In genomic region chr19:12994701-12995595, GRCh38 we compare ENCODE assay signal across 8 cellular contexts. TPM values are rescaled to one million over a fixed set of nuclear protein-coding genes. Genes with fewer than 3 reads are reported as not detected.
DNase-seq lines count a peak whose midpoint lies in the region; ATAC-seq and TF ChIP-seq lines count a peak whose summit lies in the region.

Gene NFIX (plus strand): TSS chr19:12995475. CDS start chr19:12995838, 363 bp downstream.

- no peak within 1 kb of the TSS for H3K27ac ChIP-seq in trophoblast cell (ENCODE audit: low read depth, low read length)

- H3K27me3 ChIP-seq in trophoblast cell (ENCODE audit: insufficient read depth, low read length): peaks cover 50% of the 10 kb centered on the region

- H4K8ac ChIP-seq in trophoblast cell (ENCODE audit: low read depth, low read length): no peak within 1 kb of the TSS

- peak within 1 kb of the TSS; percentile 63 for H3K4me2 ChIP-seq in trophoblast cell (ENCODE audit: low read length)

- peak; percentile 54 for ATAC-seq in SK-N-SH treated with all-trans-retinoic acid at 6 μM for 48 hours
- peak; percentile 21 for ATAC-seq in activated naive CD8-positive, alpha-beta T cell treated with anti-CD3 and anti-CD28 coated beads, Interleukin-2, amount 50 U/mL, for 24 hours

- no peaks in the 10 kb centered on the region for H3K36me3 Mint-ChIP-seq in activated naive CD8-positive, alpha-beta T cell treated with anti-CD3 and anti-CD28 coated beads, Interleukin-2, amount 50 U/mL, for 24 hours (ENCODE audit: low read depth)

- no peak within 1 kb of the TSS for H3K4ac ChIP-seq in trophoblast cell (ENCODE audit: low read depth, low read length)

- no peaks in the 10 kb centered on the region for H3K79me2 ChIP-seq in trophoblast cell (ENCODE audit: control insufficient read depth, insufficient read depth, low read length, poor library complexity)

- no peak within 1 kb of the TSS for H2BK120ac ChIP-seq in trophoblast cell (ENCODE audit: insufficient read depth, low read length, poor library complexity)

- no peaks in the 10 kb centered on the region for H3K9me3 Mint-ChIP-seq in activated naive CD8-positive, alpha-beta T cell treated with anti-CD3 and anti-CD28 coated beads, Interleukin-2, amount 50 U/mL, for 24 hours

- peak within 1 kb of the TSS; percentile 64 for H3K23ac ChIP-seq in trophoblast cell (ENCODE audit: low read length)

- H4K91ac ChIP-seq in trophoblast cell (ENCODE audit: low read depth, low read length): no peak within 1 kb of the TSS

- no peak within 1 kb of the TSS for H2AFZ ChIP-seq in trophoblast cell (ENCODE audit: insufficient read depth, low read length, poor library complexity)

- H3K18ac ChIP-seq in trophoblast cell (ENCODE audit: low read length): no peak within 1 kb of the TSS

- peak; percentile 12 for DNase-seq in NCI-H1436 (lab: John Stamatoyannopoulos, UW)
- DNase-seq in NCI-H1436 treated with DMSO at 0.1 percent for 48 hours (lab: John Stamatoyannopoulos, UW): no peak
- peak; percentile 62 for DNase-seq in activated naive CD8-positive, alpha-beta T cell treated with anti-CD3 and anti-CD28 coated beads, Interleukin-2, amount 50 U/mL, for 24 hours
- no peak for DNase-seq in cardiac septum (ENCODE audit: low spot score)
- peak in 1 of 2 donors; percentile 60 for DNase-seq in trophoblast cell
- no peak for DNase-seq in cerebellar nuclear complex (lab: John Stamatoyannopoulos, UW)
- DNase-seq in NCI-H1694 treated with DMSO at 0.1 percent for 48 hours (lab: John Stamatoyannopoulos, UW): no peak

- H3K4me1 Mint-ChIP-seq in activated naive CD8-positive, alpha-beta T cell treated with anti-CD3 and anti-CD28 coated beads, Interleukin-2, amount 50 U/mL, for 24 hours: peaks cover 11% of the 10 kb centered on the region

- H3K79me1 ChIP-seq in trophoblast cell (ENCODE audit: low read length): no peaks in the 10 kb centered on the region

- peaks cover 29% of the 10 kb centered on the region for H3K9me3 ChIP-seq in trophoblast cell (ENCODE audit: insufficient read depth, low read depth, low read length)

- intact Hi-C loops in cardiac septum (cut with DNase I): loop anchor here (5.0 kb wide), 2 partner anchors 37 to 67 kb away; no protein-coding TSS in a partner anchor

- no peak within 1 kb of the TSS for H2BK5ac ChIP-seq in trophoblast cell (ENCODE audit: low read depth, low read length, poor library complexity)

- peaks cover 0 to 6% of the 10 kb centered on the region in 2 experiments for H3K4me1 ChIP-seq in trophoblast cell (ENCODE audit: control insufficient read depth in 1 of 2, insufficient read depth in 2 of 2, low read length in 2 of 2)

- no peak within 1 kb of the TSS for H4K12ac ChIP-seq in trophoblast cell (ENCODE audit: low read depth, low read length)

- H2AK5ac ChIP-seq in trophoblast cell (ENCODE audit: low read length): no peak within 1 kb of the TSS

- H3K9ac ChIP-seq in trophoblast cell (ENCODE audit: low read length): peak within 1 kb of the TSS; percentile 45

- no peaks in the 10 kb centered on the region for H3K36me3 ChIP-seq in trophoblast cell (ENCODE audit: control insufficient read depth in 1 of 2, insufficient read depth in 2 of 2, low read length in 2 of 2)

- peak within 1 kb of the TSS; percentile 60 for H3K4me3 ChIP-seq in trophoblast cell (ENCODE audit: low read depth, low read length)

- H2BK12ac ChIP-seq in trophoblast cell (ENCODE audit: low read length): no peak within 1 kb of the TSS

- WGBS in trophoblast cell (ENCODE audit: extremely low coverage, insufficient coverage, insufficient read length): no CpG with 5 or more reads among the region's 84 CpGs

- H3K14ac ChIP-seq in trophoblast cell (ENCODE audit: low read length): no peak within 1 kb of the TSS

- H3K27me3 Mint-ChIP-seq in activated naive CD8-positive, alpha-beta T cell treated with anti-CD3 and anti-CD28 coated beads, Interleukin-2, amount 50 U/mL, for 24 hours: peaks cover 13% of the 10 kb centered on the region

- H3K4me3 Mint-ChIP-seq in activated naive CD8-positive, alpha-beta T cell treated with anti-CD3 and anti-CD28 coated beads, Interleukin-2, amount 50 U/mL, for 24 hours: peak within 1 kb of the TSS; percentile 84

- peak within 1 kb of the TSS; percentile 89 for H3K27ac Mint-ChIP-seq in activated naive CD8-positive, alpha-beta T cell treated with anti-CD3 and anti-CD28 coated beads, Interleukin-2, amount 50 U/mL, for 24 hours

TF ChIP-seq in SK-N-SH treated with all-trans-retinoic acid at 6 μM for 48 hours, 23 proteins besides CTCF, POLR2A, EP300 and RAD21:
- no peak for TF ChIP-seq CSRNP3 (CRISPR knock-in tag; IDR thresholded peaks at IDR 0.05)
- TF ChIP-seq RARB (CRISPR knock-in tag; IDR thresholded peaks at IDR 0.05): no peak
- TF ChIP-seq PPARA (CRISPR knock-in tag; IDR thresholded peaks at IDR 0.05; ENCODE audit: borderline replicate concordance): no peak
- no peak for TF ChIP-seq OSR1 (CRISPR knock-in tag; IDR thresholded peaks at IDR 0.05)
- no peak for TF ChIP-seq ZNF8 (CRISPR knock-in tag; IDR thresholded peaks at IDR 0.05)
- no peak for TF ChIP-seq CREB5 (CRISPR knock-in tag; IDR thresholded peaks at IDR 0.05; ENCODE audit: low read depth)
- TF ChIP-seq CSDC2 (CRISPR knock-in tag; IDR thresholded peaks at IDR 0.05): no peak
- TF ChIP-seq BACH2 (CRISPR knock-in tag; IDR thresholded peaks at IDR 0.05; ENCODE audit: borderline replicate concordance): no peak
- no peak for TF ChIP-seq ZC3H10 (CRISPR knock-in tag; IDR thresholded peaks at IDR 0.05)
- no peak for TF ChIP-seq POU6F1 (CRISPR knock-in tag; IDR thresholded peaks at IDR 0.05; ENCODE audit: borderline replicate concordance, low read depth)

RNA-seq across cellular contexts. Expression of gene NFIX, which starts in this region (rescaled TPM):
- total RNA-seq in cardiac septum: 123 TPM
- polyA plus RNA-seq in trophoblast cell (2013): 0.03 and 0.04 TPM in 2 replicates

Comparison
In these comparisons a context has a peak if more than half of its experiments do, and no peak if none do; other contexts are left out.
1. DNase-seq: peak in NCI-H1436 (single experiment) and activated naive CD8-positive, alpha-beta T cell treated with anti-CD3 and anti-CD28 coated beads, Interleukin-2, amount 50 U/mL, for 24 hours (single experiment); none in NCI-H1436 treated with DMSO at 0.1 percent for 48 hours (single experiment), cardiac septum (single experiment), cerebellar nuclear complex (0 of 2) and NCI-H1694 treated with DMSO at 0.1 percent for 48 hours (single experiment).